Comparison of ENCODE assay signal across 8 cellular contexts in the genomic region with DNA sequence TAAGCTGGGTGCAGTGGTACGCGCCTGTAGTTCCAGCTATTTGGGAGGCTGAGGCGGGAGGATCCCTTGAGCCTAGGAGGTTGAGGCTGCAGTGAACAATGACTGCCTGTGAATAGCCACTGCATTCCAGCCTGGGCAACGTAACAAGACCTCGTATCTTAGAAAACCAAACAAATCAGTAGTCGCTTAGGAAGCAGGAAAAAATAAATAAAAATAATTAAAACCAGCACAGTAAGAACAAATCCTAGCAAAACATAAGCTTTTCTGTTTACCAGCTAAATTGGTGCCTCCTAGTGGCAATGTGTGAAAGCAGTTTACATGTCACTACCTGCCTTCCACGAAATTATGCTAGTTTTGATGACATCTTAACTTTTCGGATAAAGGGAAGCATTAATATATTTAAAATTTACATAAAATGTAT. TPM values are rescaled to one million over a fixed set of nuclear protein-coding genes. Genes with fewer than 3 reads are reported as not detected.
DNase-seq lines count a peak whose midpoint lies in the region; ATAC-seq and TF ChIP-seq lines count a peak whose summit lies in the region.

No MANE protein-coding gene starts in this region.

- peak overlapping the region in 3 of 4 donors; percentile 19 to 77 (median 75) for H3K4me3 ChIP-seq in sigmoid colon

- H3K4me1 ChIP-seq in foreskin keratinocyte (no peaks in the 10 kb centered on the region), sigmoid colon (peaks cover 0 to 39% (median 33%) of the 10 kb centered on the region in 4 donors)

- WGBS in sigmoid colon, 2 donors, result 46 to 55% methylated on average over 8 of the region's 8 CpGs

- H3K36me3 ChIP-seq in KOPT-K1 (ENCODE audit: insufficient read depth, low read length) (peaks cover 52% of the 10 kb centered on the region; the same call in 1 of the 2 replicates), sigmoid colon (peaks cover 6 to 38% (median 19%) of the 10 kb centered on the region in 4 donors)

- ATAC-seq in foreskin keratinocyte, result no peak
- ATAC-seq in GM19351 (IDR thresholded peaks at IDR 0.05; ENCODE audit: unreplicated experiment), result no peak

- TF ChIP-seq CTCF in VCaP (conservative IDR thresholded peaks at IDR 0.05) (peak; percentile 40; the same call in 1 of the 2 replicates), foreskin keratinocyte (conservative IDR thresholded peaks at IDR 0.05) (peak; percentile 84), sigmoid colon (IDR thresholded peaks at IDR 0.05) (peak in 3 of 4 experiments; percentile 36 to 49 (median 40))

- TF ChIP-seq EP300 in sigmoid colon (IDR thresholded peaks at IDR 0.05), result no peak

- H3K9me3 ChIP-seq in KOPT-K1 (ENCODE audit: insufficient read depth, low read length, poor library complexity, severe bottlenecking) (no peaks in the 10 kb centered on the region), sigmoid colon (no peaks in the 10 kb centered on the region)

- DNase-seq in DMS79 (lab: John Stamatoyannopoulos, UW) (peak; percentile 6), foreskin keratinocyte (peak in 1 of 2 donors; percentile 46), sigmoid colon (peak; percentile 63), NCI-H2081 treated with DMSO at 0.1 percent for 48 hours (lab: John Stamatoyannopoulos, UW) (no peak), NCI-H1436 (lab: John Stamatoyannopoulos, UW) (no peak)

- peak overlapping the region; percentile 85 for H3K27ac ChIP-seq in KOPT-K1 (ENCODE audit: low read depth, low read length, poor library complexity, severe bottlenecking)
- peak overlapping the region; percentile 89 for H3K27ac ChIP-seq in VCaP
- no peak overlapping the region for H3K27ac ChIP-seq in foreskin keratinocyte
- H3K27ac ChIP-seq in sigmoid colon, result peak overlapping the region; percentile 97 to 100 (median 100)

- H3K27me3 ChIP-seq in foreskin keratinocyte, result no peaks in the 10 kb centered on the region
- no peaks in the 10 kb centered on the region for H3K27me3 ChIP-seq in sigmoid colon

- no peak for TF ChIP-seq POLR2A in sigmoid colon (IDR thresholded peaks at IDR 0.05)

- intact Hi-C loops in sigmoid colon (cut with DNase I), result loop anchor here (1.0 kb wide), 1 partner anchor 11 kb away; no protein-coding TSS in a partner anchor

RNA-seq across cellular contexts. Expression of a gene that starts 1.3 kb away (rescaled TPM):
- total RNA-seq in foreskin keratinocyte (6.1 TPM in 2 replicates), sigmoid colon (1 to 10 TPM; 3.9 to 9.5 (median 6.6) TPM)
- polyA plus RNA-seq in foreskin keratinocyte (6.4 and 6.9 TPM in 2 replicates), sigmoid colon (10 to 100 TPM in 1 of 3 donors, 1 to 10 TPM in 2; 2.4 to 11.1 (median 2.8) TPM)

RNA-seq across cellular contexts. Expression of a gene that starts 11.4 kb away (rescaled TPM):
- total RNA-seq in foreskin keratinocyte, result 18.2 and 19.7 TPM in 2 replicates
- polyA plus RNA-seq in foreskin keratinocyte, result 34.6 and 34.8 TPM in 2 replicates
- total RNA-seq in sigmoid colon, result 100 to 1,000 TPM; 124 to 339 (median 205) TPM
- polyA plus RNA-seq in sigmoid colon, result 10 to 100 TPM; 10.4 to 31.2 (median 21.0) TPM

RNA-seq across cellular contexts. Expression of a gene that starts 18.0 kb away (rescaled TPM):
- 0.03 and 0.04 TPM in 2 replicates for total RNA-seq in foreskin keratinocyte
- polyA plus RNA-seq in foreskin keratinocyte, result 0.02 and 0.03 TPM in 2 replicates
- 1 to 10 TPM in 3 of 4 donors, under 1 TPM in 1; 0.36 to 5.3 (median 1.1) TPM for total RNA-seq in sigmoid colon
- polyA plus RNA-seq in sigmoid colon, result 1 to 10 TPM in 1 of 3 donors, under 1 TPM in 1, not detected in 1; 0.22 to 1.8 TPM

RNA-seq across cellular contexts. Expression of a gene that starts 22.3 kb away (rescaled TPM):
- 0.04 TPM in 1 of 2 replicates, not detected in the other for total RNA-seq in foreskin keratinocyte
- polyA plus RNA-seq in foreskin keratinocyte, result 0.17 and 0.19 TPM in 2 replicates
- total RNA-seq in sigmoid colon, result 1 to 10 TPM in 1 of 4 donors, under 1 TPM in 3; 0.49 to 1.1 (median 0.70) TPM
- polyA plus RNA-seq in sigmoid colon, result 1 to 10 TPM in 2 of 3 donors, under 1 TPM in 1; 0.60 to 1.9 (median 1.2) TPM

RNA-seq across cellular contexts. Expression of a gene that starts 32.4 kb away (rescaled TPM):
- total RNA-seq in foreskin keratinocyte (not detected in 2 replicates), sigmoid colon (not detected)
- polyA plus RNA-seq in foreskin keratinocyte (not detected in 2 replicates), sigmoid colon (1 to 10 TPM in 1 of 3 donors, under 1 TPM in 1, not detected in 1; 0.32 to 4.8 TPM)

Comparison
In these comparisons a context has a peak if more than half of its experiments do, and no peak if none do; other contexts are left out.
1. DNase-seq: peak in DMS79 (single experiment) and sigmoid colon (single experiment); none in NCI-H2081 treated with DMSO at 0.1 percent for 48 hours (single experiment) and NCI-H1436 (single experiment).
2. Peak in every context shown above with its lines, with median percentiles within 50 percentile points of each other: CTCF ChIP-seq.